Comparison of ENCODE assay signal across 9 cellular contexts in the genomic region with DNA sequence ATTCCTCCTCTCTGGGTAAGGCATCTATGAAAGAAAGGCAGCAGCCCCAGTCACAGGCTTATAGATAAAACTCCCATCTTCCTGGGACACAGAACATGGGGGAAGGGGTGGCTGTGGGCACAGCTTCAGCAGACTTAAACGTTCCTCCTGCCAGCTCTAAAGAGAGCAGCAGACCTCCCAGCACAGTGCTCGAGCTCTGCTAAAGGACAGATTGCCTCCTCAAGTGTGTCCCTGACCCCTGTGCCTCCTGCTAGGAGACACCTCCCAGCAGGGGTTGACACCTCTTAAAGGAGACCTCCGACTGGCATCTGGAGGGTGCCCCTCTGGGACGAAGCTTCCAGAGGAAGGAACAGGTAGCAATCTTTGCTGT.
DNase-seq lines count a peak whose midpoint lies in the region; ATAC-seq and TF ChIP-seq lines count a peak whose summit lies in the region.
"Had no signal": no experiment of that assay in that cellular context is flagged by ENCODE, and none has a peak within 500 bp of the region (broad histone marks: within the 10 kb centered on the region; RNA-seq: fewer than 3 reads in every experiment).

No MANE protein-coding gene starts in this region.

- no peak overlapping the region for H2BK15ac ChIP-seq in H9 (ENCODE audit: low read depth, low read length)

- H3K27me3 ChIP-seq in right cardiac atrium (ENCODE audit: control insufficient read depth, insufficient read depth) = no peaks in the 10 kb centered on the region
- no peaks in the 10 kb centered on the region for H3K27me3 ChIP-seq in upper lobe of left lung
- no peaks in the 10 kb centered on the region for H3K27me3 ChIP-seq in H9 (ENCODE audit: insufficient read depth, low read length)

- peaks cover 2% of the 10 kb centered on the region for H3K27me3 Mint-ChIP-seq in H9 (ENCODE audit: low read depth)

- H3K4me1 ChIP-seq in right cardiac atrium (ENCODE audit: control insufficient read depth, insufficient read depth, low read length) (peaks cover 2% of the 10 kb centered on the region), upper lobe of left lung (peaks cover 3 to 12% (median 4%) of the 10 kb centered on the region in 4 donors), H9 (ENCODE audit: insufficient read depth, low read length) (no peaks in the 10 kb centered on the region)

- H4K8ac ChIP-seq in H9 (replicated peaks; ENCODE audit: insufficient read length, low read depth, low read length) = no peak overlapping the region

- H3K4me3 ChIP-seq in right cardiac atrium (ENCODE audit: low read length) (peak overlapping the region; percentile 40), upper lobe of left lung (peak overlapping the region in 2 of 4 donors; percentile 19 to 33)

- H2AFZ ChIP-seq in H9 (ENCODE audit: low read length) = no peak overlapping the region

- H3K9me3 ChIP-seq in right cardiac atrium (ENCODE audit: control insufficient read depth, low read length) (no peaks in the 10 kb centered on the region), KOPT-K1 (ENCODE audit: insufficient read depth, low read length, poor library complexity, severe bottlenecking) (no peaks in the 10 kb centered on the region), upper lobe of left lung (no peaks in the 10 kb centered on the region), H9 (ENCODE audit: control insufficient read depth, low read depth, low read length) (peaks cover 5% of the 10 kb centered on the region)

- 28% methylated on average over 4 of the region's 4 CpGs for whole genome bisulfite sequencing in right cardiac atrium
- 44 to 60% methylated on average over 1 to 4 of the region's 4 CpGs for WGBS in upper lobe of left lung, 2 donors
- no CpG with 5 or more reads among the region's 4 CpGs for WGBS in H9 (ENCODE audit: extremely low coverage, insufficient read length, low lambda C conversion rate)

- no peak overlapping the region for H3K18ac ChIP-seq in H9 (ENCODE audit: insufficient read length, low read depth, low read length)

- DNase-seq in right cardiac atrium (no peak), Right ventricle myocardium superior (no peak), left colon (peak in 1 of 2 donors; percentile 5), upper lobe of left lung (no peak), H9 (no peak), NCI-H748 (lab: John Stamatoyannopoulos, UW; ENCODE audit: unreplicated experiment) (no peak)
- DNase-seq: NCI-H1694 had no signal

- no peak overlapping the region for H3K56ac ChIP-seq in H9 (ENCODE audit: insufficient read length, low read depth, low read length)

- peaks cover 8 to 9% of the 10 kb centered on the region in 2 experiments; a peak in 3 of 4 replicates for H3K4me1 Mint-ChIP-seq in H9

- H3K36me3 ChIP-seq in KOPT-K1 (ENCODE audit: insufficient read depth, low read length) = no peaks in the 10 kb centered on the region
- H3K36me3 ChIP-seq in upper lobe of left lung = no peaks in the 10 kb centered on the region

- H4K20me1 ChIP-seq in H9 (ENCODE audit: control insufficient read depth, insufficient read depth, insufficient read length) = no peaks in the 10 kb centered on the region

- no peak overlapping the region for H2BK20ac ChIP-seq in H9 (ENCODE audit: low read depth, low read length, poor library complexity, severe bottlenecking)

- intact Hi-C loops in right cardiac atrium (cut with DNase I) = no loop called here
- intact Hi-C loops in Right ventricle myocardium superior (cut with DNase I) = no loop called here
- intact Hi-C loops in left colon (cut with DNase I, micrococcal nuclease) = no loop called here

- no peak overlapping the region for H2BK12ac ChIP-seq in H9 (ENCODE audit: insufficient read length, low read depth, low read length)

- H3K4me2 ChIP-seq in H9 (ENCODE audit: insufficient read depth, insufficient read length, low read length) = no peak overlapping the region

- H3K23me2 ChIP-seq in H9 (ENCODE audit: insufficient read length, low read depth, low read length, poor library complexity, severe bottlenecking) = no peaks in the 10 kb centered on the region

- no peak overlapping the region for H3K14ac ChIP-seq in H9 (ENCODE audit: insufficient read depth, low read length)

- ATAC-seq in right cardiac atrium (no peak), Right ventricle myocardium superior (ENCODE audit: poor library complexity) (no peak), left colon (peak; percentile 18), upper lobe of left lung (ENCODE audit: low FRiP score in 2 of 2) (no peak), GM18870 (IDR thresholded peaks at IDR 0.05; ENCODE audit: unreplicated experiment) (no peak)

- TF ChIP-seq CTCF in upper lobe of left lung (IDR thresholded peaks at IDR 0.05) (no peak), H9 (conservative IDR thresholded peaks at IDR 0.05) (no peak)

- H2BK120ac ChIP-seq in H9 (ENCODE audit: low read depth, low read length, poor library complexity, severe bottlenecking) = no peak overlapping the region

- no peak overlapping the region for H3K23ac ChIP-seq in H9 (ENCODE audit: insufficient read length, low read depth, low read length)

- H2AK5ac ChIP-seq in H9 (ENCODE audit: insufficient read length, low read length) = no peak overlapping the region

- no peak overlapping the region for H3T11ph ChIP-seq in H9 (ENCODE audit: low read length)

- H3K27ac ChIP-seq in right cardiac atrium (ENCODE audit: low read length) (no peak overlapping the region), KOPT-K1 (ENCODE audit: low read depth, low read length, poor library complexity, severe bottlenecking) (peak overlapping the region; percentile 56), upper lobe of left lung (peak overlapping the region in 3 of 4 donors; percentile 39 to 60 (median 59)), H9 (ENCODE audit: insufficient read length, low read depth, low read length) (no peak overlapping the region)

- H3K4me3 Mint-ChIP-seq in H9 = no peak overlapping the region

- no peak overlapping the region for H3K4ac ChIP-seq in H9 (ENCODE audit: low read depth, low read length)

- TF ChIP-seq POLR2A in upper lobe of left lung (IDR thresholded peaks at IDR 0.05) = no peak

- no peak overlapping the region for H2BK5ac ChIP-seq in H9 (ENCODE audit: insufficient read length, low read length)

- no peak overlapping the region for H4K91ac ChIP-seq in H9 (ENCODE audit: insufficient read length, low read depth, low read length)

- H3K27ac Mint-ChIP-seq in H9 = no peak overlapping the region

- peaks cover 12 to 18% (median 16%) of the 10 kb centered on the region in 3 experiments for H3K36me3 Mint-ChIP-seq in H9 (ENCODE audit: insufficient read depth in 1 of 3, low read depth in 3 of 3)

- H3K9me3 Mint-ChIP-seq in H9 = peaks cover 73 to 77% of the 10 kb centered on the region in 2 experiments

- H3K9ac ChIP-seq in H9 (ENCODE audit: extremely low read depth, insufficient read length, low read length) = no peak overlapping the region

- no peak for TF ChIP-seq EP300 in upper lobe of left lung (IDR thresholded peaks at IDR 0.05)

- no peak overlapping the region for H4K5ac ChIP-seq in H9 (ENCODE audit: insufficient read length, low read depth, low read length)

- H3K79me2 ChIP-seq in H9 (ENCODE audit: insufficient read depth, low read length) = no peaks in the 10 kb centered on the region

- no peaks in the 10 kb centered on the region for H3K79me1 ChIP-seq in H9 (ENCODE audit: insufficient read depth, low read depth, low read length, poor library complexity, severe bottlenecking)

Comparison
In these comparisons a context has a peak if more than half of its experiments do, and no peak if none do; other contexts are left out.
1. H3K27ac ChIP-seq: peak in KOPT-K1 (single experiment) and upper lobe of left lung (3 of 4); none in right cardiac atrium (single experiment) and H9 (single experiment).